In the genomic region with DNA sequence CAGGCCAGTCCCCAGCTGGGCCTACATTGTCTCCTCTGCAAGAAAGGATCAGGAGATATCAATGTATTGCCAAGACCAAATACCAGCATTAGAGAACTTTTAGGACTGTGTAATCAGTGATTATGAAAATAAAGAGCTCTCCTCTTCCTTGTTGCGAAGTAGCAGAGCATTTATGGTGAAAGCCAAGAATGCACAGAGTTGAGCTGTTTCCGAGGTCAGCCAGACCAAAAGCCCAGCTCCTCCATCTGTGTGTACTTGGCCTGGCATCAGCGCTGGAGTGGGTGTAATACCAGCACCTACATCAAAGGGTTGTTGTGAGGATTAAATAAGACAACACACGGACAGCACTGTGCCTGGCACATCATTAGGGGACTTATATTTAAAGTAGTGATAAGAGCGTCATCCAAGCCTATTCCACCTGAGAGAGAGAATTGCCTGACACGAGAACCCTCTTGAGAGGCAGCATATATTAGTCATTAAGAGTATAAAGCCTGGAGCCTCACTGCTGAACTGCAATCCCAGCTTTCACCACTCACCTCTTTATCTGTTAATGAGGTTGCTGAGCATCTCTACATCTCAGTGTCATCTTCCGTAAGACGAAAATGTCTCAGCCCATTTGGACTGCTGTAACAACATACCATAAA, we compare ENCODE assay signal across 21 cellular contexts.
A peak's percentile ranks its signal among the peaks of the same experiment; 100 is the strongest.
DNase-seq lines count a peak whose midpoint lies in the region; ATAC-seq and TF ChIP-seq lines count a peak whose summit lies in the region.
"Had no signal": no experiment of that assay in that cellular context is flagged by ENCODE, and none has a peak within 500 bp of the region (broad histone marks: within the 10 kb centered on the region; RNA-seq: fewer than 3 reads in every experiment).

No MANE protein-coding gene starts in this region.

- H3K27me3 ChIP-seq in brain microvascular endothelial cell (replicated peaks) = no peaks in the 10 kb centered on the region
- no peaks in the 10 kb centered on the region for H3K27me3 ChIP-seq in neutrophil
- H3K27me3 ChIP-seq: BE2C, gastrocnemius medialis, thyroid gland had no signal

- H3K4me1 ChIP-seq in neutrophil (ENCODE audit: control insufficient read depth in 1 of 2, insufficient read depth in 1 of 2, low read depth in 1 of 2, low read length in 1 of 2) = peaks cover 21 to 29% of the 10 kb centered on the region in 2 experiments
- H3K4me1 ChIP-seq: BE2C, gastrocnemius medialis, left ventricle myocardium inferior, SJSA1, thyroid gland had no signal

- H3K4me3 ChIP-seq in brain microvascular endothelial cell (ENCODE audit: low read depth, low read length) (no peak overlapping the region), neutrophil (ENCODE audit: low read depth in 1 of 2, low read length in 1 of 2) (no peak overlapping the region)
- H3K4me3 ChIP-seq: gastrocnemius medialis, left ventricle myocardium inferior, SJSA1, thyroid gland had no signal

- no peaks in the 10 kb centered on the region for H3K9me3 Mint-ChIP-seq in activated naive CD4-positive, alpha-beta T cell treated with anti-CD3 and anti-CD28 coated beads, Interleukin-2, amount 10 ng/mL, durations not matched to agents 7 days and 5 days

- H3K27ac Mint-ChIP-seq in activated naive CD4-positive, alpha-beta T cell treated with anti-CD3 and anti-CD28 coated beads, Interleukin-2, amount 10 ng/mL, durations not matched to agents 7 days and 5 days = no peak overlapping the region
- H3K27ac Mint-ChIP-seq: activated B cell treated with CpG ODN at 0.5 μM for 24 hours; activated T-helper 17 cell treated with anti-CD3 and anti-CD28 coated beads, Interleukin-2, amount 50 U/mL, for 72 hours; stimulated activated naive B cell treated with anti-CD40 and anti-IgM and Interleukin-4, amounts not matched to agents 10 μg/mL and 1 μg/mL and 100 μg/mL, for 72 hours had no signal

- H3K36me3 ChIP-seq in brain microvascular endothelial cell (replicated peaks) (no peaks in the 10 kb centered on the region), neutrophil (no peaks in the 10 kb centered on the region)
- H3K36me3 ChIP-seq: BE2C, gastrocnemius medialis, left ventricle myocardium inferior, SJSA1, thyroid gland had no signal

- in situ Hi-C loops in brain microvascular endothelial cell (cut with HindIII; ENCODE audit: low pct_ligation_motif_present, low sequenced_read_pairs) = no loop called here

- H3K4me3 Mint-ChIP-seq in activated naive CD4-positive, alpha-beta T cell treated with anti-CD3 and anti-CD28 coated beads, Interleukin-2, amount 10 ng/mL, durations not matched to agents 7 days and 5 days = no peak overlapping the region
- H3K4me3 Mint-ChIP-seq: activated B cell treated with CpG ODN at 0.5 μM for 24 hours; activated T-helper 17 cell treated with anti-CD3 and anti-CD28 coated beads, Interleukin-2, amount 50 U/mL, for 72 hours; stimulated activated naive B cell treated with anti-CD40 and anti-IgM and Interleukin-4, amounts not matched to agents 10 μg/mL and 1 μg/mL and 100 μg/mL, for 72 hours had no signal

- H3K27me3 Mint-ChIP-seq in activated naive CD4-positive, alpha-beta T cell treated with anti-CD3 and anti-CD28 coated beads, Interleukin-2, amount 10 ng/mL, durations not matched to agents 7 days and 5 days = peaks cover 15% of the 10 kb centered on the region
- H3K27me3 Mint-ChIP-seq: activated B cell treated with CpG ODN at 0.5 μM for 24 hours; activated T-helper 17 cell treated with anti-CD3 and anti-CD28 coated beads, Interleukin-2, amount 50 U/mL, for 72 hours had no signal

- no peak for ATAC-seq in HG03439 (IDR thresholded peaks at IDR 0.05; ENCODE audit: unreplicated experiment)
- no peak for ATAC-seq in GM21723 (IDR thresholded peaks at IDR 0.05; ENCODE audit: unreplicated experiment)
- ATAC-seq: activated T-helper 17 cell treated with anti-CD3 and anti-CD28 coated beads, Interleukin-2, amount 50 U/mL, for 72 hours; gastrocnemius medialis; stimulated activated naive B cell treated with anti-CD40 and anti-IgM and Interleukin-4, amounts not matched to agents 10 μg/mL and 1 μg/mL and 100 μg/mL, for 72 hours had no signal

- H3K9me3 ChIP-seq in neutrophil = no peaks in the 10 kb centered on the region
- H3K9me3 ChIP-seq: BE2C, gastrocnemius medialis, left ventricle myocardium inferior, SJSA1, thyroid gland had no signal

- no peaks in the 10 kb centered on the region for H3K36me3 Mint-ChIP-seq in activated naive CD4-positive, alpha-beta T cell treated with anti-CD3 and anti-CD28 coated beads, Interleukin-2, amount 10 ng/mL, durations not matched to agents 7 days and 5 days
- H3K36me3 Mint-ChIP-seq: stimulated activated naive B cell treated with anti-CD40 and anti-IgM and Interleukin-4, amounts not matched to agents 10 μg/mL and 1 μg/mL and 100 μg/mL, for 72 hours had no signal

- no peaks in the 10 kb centered on the region for H3K4me1 Mint-ChIP-seq in activated naive CD4-positive, alpha-beta T cell treated with anti-CD3 and anti-CD28 coated beads, Interleukin-2, amount 10 ng/mL, durations not matched to agents 7 days and 5 days
- H3K4me1 Mint-ChIP-seq: activated B cell treated with CpG ODN at 0.5 μM for 24 hours; activated T-helper 17 cell treated with anti-CD3 and anti-CD28 coated beads, Interleukin-2, amount 50 U/mL, for 72 hours; stimulated activated naive B cell treated with anti-CD40 and anti-IgM and Interleukin-4, amounts not matched to agents 10 μg/mL and 1 μg/mL and 100 μg/mL, for 72 hours had no signal

- DNase-seq in NCI-H2029 (lab: John Stamatoyannopoulos, UW) (peak; percentile 4), brain microvascular endothelial cell (no peak), activated gamma-delta T cell treated with Interleukin-2 at 50 U/mL for 16 hours (no peak)
- DNase-seq in activated naive CD4-positive, alpha-beta T cell treated with anti-CD3 and anti-CD28 coated beads, Interleukin-2, amount 10 ng/mL, durations not matched to agents 7 days and 5 days = no peak
- DNase-seq: activated B cell treated with CpG ODN at 0.5 μM for 24 hours; BE2C; central memory CD4-positive, alpha-beta T cell; gastrocnemius medialis; GF-D8; left ventricle myocardium inferior; MM.1S; retina; stimulated activated CD4-positive, alpha-beta T cell treated with anti-CD3 and anti-CD28 coated beads, Interleukin-12 subunit alpha, Interleukin-12 subunit beta, amount 100 ng/mL, for 4 hours; stimulated activated naive B cell treated with anti-CD40 and anti-IgM and Interleukin-4, amounts not matched to agents 10 μg/mL and 1 μg/mL and 100 μg/mL, for 72 hours; thyroid gland had no signal

- CTCF ChIA-PET in activated naive CD4-positive, alpha-beta T cell treated with anti-CD3 and anti-CD28 coated beads, Interleukin-2, amount 10 ng/mL, durations not matched to agents 7 days and 5 days (lab: Charles Lee) = interaction anchor here (2.4 to 2.8 kb wide), 2 partner anchors 9 to 84 kb away, joined by 7 to 15 read pairs; no protein-coding TSS in a partner anchor

- H3K27ac ChIP-seq in brain microvascular endothelial cell (no peak overlapping the region), neutrophil (peak overlapping the region; percentile 71)
- H3K27ac ChIP-seq: gastrocnemius medialis, left ventricle myocardium inferior, SJSA1, thyroid gland had no signal

- TF ChIP-seq CTCF in GM12873 (IDR thresholded peaks at IDR 0.05; ENCODE audit: insufficient read depth, low read depth, low read length, missing control alignments) (peak; percentile 18), brain microvascular endothelial cell (IDR thresholded peaks at IDR 0.05; ENCODE audit: low read depth, low read length, missing control alignments) (peak; percentile 21), neutrophil (IDR thresholded peaks at IDR 0.05) (no peak)
